Comparison of ENCODE assay signal across 1 cellular context in the genomic region with DNA sequence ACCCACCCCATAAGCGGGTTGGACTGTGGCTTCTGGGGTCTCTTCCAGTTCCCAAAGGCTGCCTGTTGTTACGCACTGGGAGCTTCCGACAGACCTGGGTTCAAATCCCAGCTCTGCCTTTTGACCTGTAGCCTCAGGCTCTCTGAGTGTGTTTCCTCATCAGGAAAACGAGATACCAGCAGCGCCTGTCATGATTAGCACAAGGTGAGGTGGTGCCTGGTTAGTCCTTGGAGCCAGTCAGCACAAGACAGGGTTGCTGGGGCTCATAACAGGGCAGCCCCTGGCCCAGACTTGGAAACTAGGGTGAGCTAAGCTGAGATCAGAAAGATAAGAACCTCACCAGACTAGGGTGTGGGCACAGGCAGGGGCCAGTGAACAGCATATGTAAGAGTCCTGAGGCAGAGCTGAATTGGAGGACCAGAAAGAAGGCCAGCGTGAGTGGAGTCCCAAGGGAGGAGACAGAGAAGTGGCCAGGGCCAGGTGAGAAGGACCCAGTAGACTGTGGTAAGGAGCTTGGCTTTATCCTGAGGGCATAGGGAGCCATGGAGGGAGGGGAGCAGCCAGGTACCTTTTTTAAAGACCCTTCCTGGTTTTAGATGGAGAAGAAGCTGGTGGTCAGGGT.
TF ChIP-seq lines count a peak whose summit lies in the region.

No MANE protein-coding gene starts in this region.

TF ChIP-seq in GM23338, 12 proteins besides CTCF, POLR2A, EP300 and RAD21 (continued from another document):
- TF ChIP-seq, protein P1, sequence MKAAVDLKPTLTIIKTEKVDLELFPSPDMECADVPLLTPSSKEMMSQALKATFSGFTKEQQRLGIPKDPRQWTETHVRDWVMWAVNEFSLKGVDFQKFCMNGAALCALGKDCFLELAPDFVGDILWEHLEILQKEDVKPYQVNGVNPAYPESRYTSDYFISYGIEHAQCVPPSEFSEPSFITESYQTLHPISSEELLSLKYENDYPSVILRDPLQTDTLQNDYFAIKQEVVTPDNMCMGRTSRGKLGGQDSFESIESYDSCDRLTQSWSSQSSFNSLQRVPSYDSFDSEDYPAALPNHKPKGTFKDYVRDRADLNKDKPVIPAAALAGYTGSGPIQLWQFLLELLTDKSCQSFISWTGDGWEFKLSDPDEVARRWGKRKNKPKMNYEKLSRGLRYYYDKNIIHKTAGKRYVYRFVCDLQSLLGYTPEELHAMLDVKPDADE (IDR thresholded peaks at IDR 0.05): no peak
